ENCODE assay signal across 1 cellular context in the genomic region with DNA sequence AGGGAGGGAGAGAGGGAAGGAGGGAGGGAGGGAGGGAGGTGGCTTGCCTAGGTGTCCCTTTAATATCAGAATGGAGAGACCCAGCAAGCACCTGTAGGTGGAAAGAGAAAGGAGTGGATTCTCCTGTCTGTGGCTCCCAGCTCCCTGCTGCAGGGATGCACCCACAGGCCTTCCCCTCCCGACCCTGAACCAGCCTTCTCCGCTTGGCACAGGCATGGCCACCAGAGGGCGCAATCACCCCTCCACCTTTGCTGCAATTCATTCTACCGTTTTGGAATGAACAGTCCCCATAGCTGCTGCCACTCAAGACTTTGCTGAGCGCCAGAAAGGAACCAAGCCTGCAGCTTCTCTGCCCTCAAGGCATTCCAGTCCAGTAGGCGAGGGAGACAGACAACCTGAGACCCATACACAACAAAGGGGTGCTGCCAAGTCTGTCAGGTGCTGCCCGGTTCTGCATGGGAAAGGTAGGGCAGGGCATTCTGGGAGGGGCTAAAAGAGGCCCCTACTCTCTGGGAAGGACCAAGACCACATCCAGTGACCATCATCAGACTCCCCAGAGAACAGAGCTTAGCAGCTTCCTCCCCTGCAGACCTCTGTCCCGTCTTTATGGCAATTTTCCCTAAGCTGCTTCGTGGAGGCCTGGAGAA.
A peak's percentile ranks its signal among the peaks of the same experiment; 100 is the strongest.
TF ChIP-seq lines count a peak whose summit lies in the region.

No MANE protein-coding gene starts in this region.

TF ChIP-seq in SK-N-SH, 30 proteins besides CTCF, POLR2A, EP300 and RAD21 (continued from another document):
- TF ChIP-seq, protein P1, sequence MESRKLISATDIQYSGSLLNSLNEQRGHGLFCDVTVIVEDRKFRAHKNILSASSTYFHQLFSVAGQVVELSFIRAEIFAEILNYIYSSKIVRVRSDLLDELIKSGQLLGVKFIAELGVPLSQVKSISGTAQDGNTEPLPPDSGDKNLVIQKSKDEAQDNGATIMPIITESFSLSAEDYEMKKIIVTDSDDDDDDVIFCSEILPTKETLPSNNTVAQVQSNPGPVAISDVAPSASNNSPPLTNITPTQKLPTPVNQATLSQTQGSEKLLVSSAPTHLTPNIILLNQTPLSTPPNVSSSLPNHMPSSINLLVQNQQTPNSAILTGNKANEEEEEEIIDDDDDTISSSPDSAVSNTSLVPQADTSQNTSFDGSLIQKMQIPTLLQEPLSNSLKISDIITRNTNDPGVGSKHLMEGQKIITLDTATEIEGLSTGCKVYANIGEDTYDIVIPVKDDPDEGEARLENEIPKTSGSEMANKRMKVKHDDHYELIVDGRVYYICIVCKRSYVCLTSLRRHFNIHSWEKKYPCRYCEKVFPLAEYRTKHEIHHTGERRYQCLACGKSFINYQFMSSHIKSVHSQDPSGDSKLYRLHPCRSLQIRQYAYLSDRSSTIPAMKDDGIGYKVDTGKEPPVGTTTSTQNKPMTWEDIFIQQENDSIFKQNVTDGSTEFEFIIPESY (IDR thresholded peaks at IDR 0.05; ENCODE audit: borderline replicate concordance, low read depth) = no peak
- TF ChIP-seq CHD2 (IDR thresholded peaks at IDR 0.05; ENCODE audit: low read length, partially characterized antibody) = peak; percentile 43
- TF ChIP-seq, protein P2, sequence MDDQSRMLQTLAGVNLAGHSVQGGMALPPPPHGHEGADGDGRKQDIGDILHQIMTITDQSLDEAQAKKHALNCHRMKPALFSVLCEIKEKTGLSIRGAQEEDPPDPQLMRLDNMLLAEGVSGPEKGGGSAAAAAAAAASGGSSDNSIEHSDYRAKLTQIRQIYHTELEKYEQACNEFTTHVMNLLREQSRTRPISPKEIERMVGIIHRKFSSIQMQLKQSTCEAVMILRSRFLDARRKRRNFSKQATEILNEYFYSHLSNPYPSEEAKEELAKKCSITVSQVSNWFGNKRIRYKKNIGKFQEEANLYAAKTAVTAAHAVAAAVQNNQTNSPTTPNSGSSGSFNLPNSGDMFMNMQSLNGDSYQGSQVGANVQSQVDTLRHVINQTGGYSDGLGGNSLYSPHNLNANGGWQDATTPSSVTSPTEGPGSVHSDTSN (IDR thresholded peaks at IDR 0.05) = peak; percentile 67
- TF ChIP-seq RXRA (IDR thresholded peaks at IDR 0.05; ENCODE audit: borderline replicate concordance, low read depth) = no peak
TF ChIP-seq in SK-N-SH: peak in this region for 4.
